Comparison of ENCODE assay signal across 1 cellular context in genomic region chr19:55525289-55526101, GRCh38.
TF ChIP-seq lines count a peak whose summit lies in the region.

No MANE protein-coding gene starts in this region.

TF ChIP-seq in K562, 482 proteins besides CTCF, POLR2A, EP300 and RAD21:
- TF ChIP-seq EGR1 (conservative IDR thresholded peaks at IDR 0.05) (peak; percentile 39; the same call in 1 of the 2 replicates), NEUROD1 (IDR thresholded peaks at IDR 0.05; ENCODE audit: borderline replicate concordance, low read depth, low read length, partially characterized antibody) (no peak)
